ENCODE assay signal across 7 cellular contexts in the genomic region with DNA sequence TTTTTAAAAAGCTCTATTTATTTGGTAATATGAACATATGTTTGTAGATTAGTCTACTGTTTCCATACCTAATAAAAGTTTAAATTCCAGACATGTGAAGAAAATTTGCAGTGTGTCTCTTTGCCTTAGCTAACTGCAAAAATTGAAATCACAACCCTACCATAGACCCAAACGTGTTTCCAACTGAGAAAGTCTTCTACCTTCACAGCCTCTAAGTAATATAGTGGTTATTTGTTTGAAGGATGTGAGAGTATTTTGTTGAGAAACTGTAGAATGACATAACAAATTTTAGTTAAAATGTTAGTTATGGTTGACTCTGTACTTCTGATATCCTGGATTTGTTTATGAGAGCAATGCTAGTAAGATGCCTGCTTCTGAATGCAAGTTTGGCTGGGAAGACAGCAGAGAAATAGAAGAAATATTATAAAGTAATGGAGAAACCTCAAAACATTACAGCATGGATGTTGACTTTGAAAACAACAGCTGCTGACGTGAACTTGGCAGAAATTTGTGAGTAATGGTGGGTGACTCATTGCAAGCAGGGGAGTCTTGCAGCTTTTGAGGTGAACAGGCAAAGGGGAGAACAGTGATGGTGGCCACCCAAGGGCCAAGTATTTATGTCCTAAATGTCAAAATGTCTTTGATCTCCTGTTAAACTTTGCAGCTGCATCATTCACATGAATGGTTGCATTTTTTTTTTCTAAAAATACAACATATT. TPM values are rescaled to one million over a fixed set of nuclear protein-coding genes. Genes with fewer than 3 reads are reported as not detected.
DNase-seq lines count a peak whose midpoint lies in the region; ATAC-seq and TF ChIP-seq lines count a peak whose summit lies in the region.
"Not testable (repeated sequence)": the region's sequence is repeated elsewhere in the genome, so short reads cannot be mapped to it uniquely, and the experiment has no call there.

No MANE protein-coding gene starts in this region.

- not testable (repeated sequence) for H2AFZ ChIP-seq in GM23248

- peak; percentile 56 for ATAC-seq in GM18520 (IDR thresholded peaks at IDR 0.05; ENCODE audit: unreplicated experiment)
- ATAC-seq in HG03196 (IDR thresholded peaks at IDR 0.05; ENCODE audit: unreplicated experiment): peak; percentile 58
- ATAC-seq in Panc1: 0 out of 2 replicates have a peak, but pooled peaks have one; percentile 45
- ATAC-seq in activated T-cell treated with anti-CD3 and anti-CD28 coated beads, Interleukin-2, amount 50 U/mL, for 72 hours (replicated peaks in 1 of 2): peak; percentile 93
- ATAC-seq in naive B cell (ENCODE audit: low read depth in 2 of 2): not testable (repeated sequence)

- not testable (repeated sequence) for H3K9me2 ChIP-seq in GM23248 (ENCODE audit: insufficient read depth)

- H3K4me3 ChIP-seq in GM23248; Panc1 (ENCODE audit: low read depth in 2 of 2, low read length in 2 of 2): not testable (repeated sequence)
- peak overlapping the region in 2 of 59 donors; percentile 14 to 42 for H3K4me3 ChIP-seq in dorsolateral prefrontal cortex

- peaks cover 85% of the 10 kb centered on the region for H3K4me1 Mint-ChIP-seq in activated T-cell treated with anti-CD3 and anti-CD28 coated beads, Interleukin-2, amount 50 U/mL, for 72 hours (ENCODE audit: low read depth)
- peaks cover 49 to 75% (median 67%) of the 10 kb centered on the region in 3 donors for H3K4me1 Mint-ChIP-seq in naive B cell

- not testable (repeated sequence) for TF ChIP-seq CTCF in Panc1 (IDR thresholded peaks at IDR 0.05); dorsolateral prefrontal cortex (IDR thresholded peaks at IDR 0.05 in 54 of 56, conservative IDR thresholded peaks at IDR 0.05 in 2 of 56; ENCODE audit: low read depth in 1 of 56, partially characterized antibody in 56 of 56)

- H3K27me3 ChIP-seq in GM23248 (replicated peaks; ENCODE audit: insufficient read depth); Panc1 (ENCODE audit: control insufficient read depth, insufficient read depth, low read length); dorsolateral prefrontal cortex: not testable (repeated sequence)

- H3K36me3 ChIP-seq in GM23248 (ENCODE audit: low read depth); Panc1 (ENCODE audit: control insufficient read depth, insufficient read depth, low read length): not testable (repeated sequence)

- DNase-seq in GM23248 (peak; percentile 65), dorsolateral prefrontal cortex (peak in 1 of 10 donors; percentile 56)
- DNase-seq in Panc1 (ENCODE audit: low read depth, low spot score); naive B cell: not testable (repeated sequence)
- DNase-seq in activated T-cell treated with anti-CD3 and anti-CD28 coated beads, Interleukin-2, amount 50 U/mL, for 72 hours: peak; percentile 55 to 62

- POLR2A ChIA-PET in Panc1 (lab: Charles Lee): not testable (repeated sequence)

- intact Hi-C loops in Panc1 (cut with micrococcal nuclease; ENCODE audit: unreplicated experiment): loop anchor here (10.0 kb wide), 1 partner anchor 110 kb away; a partner anchor contains a TSS
- intact Hi-C loops in dorsolateral prefrontal cortex (cut with DNase I): not testable (repeated sequence)

- H3K27ac ChIP-seq in GM23248 (0 out of 2 replicates have a peak overlapping the region, but pooled peaks have one; percentile 27), dorsolateral prefrontal cortex (peak overlapping the region in 36 of 59 donors; percentile 4 to 95 (median 77))
- not testable (repeated sequence) for H3K27ac ChIP-seq in Panc1 (ENCODE audit: low read length)

- peaks cover 22% of the 10 kb centered on the region for H3K4me1 ChIP-seq in GM23248 (ENCODE audit: insufficient read depth)
- H3K4me1 ChIP-seq in Panc1 (ENCODE audit: control insufficient read depth, insufficient read depth, low read length): not testable (repeated sequence)

- in situ Hi-C loops in GM23248 (cut with MboI); Panc1 (cut with HindIII; ENCODE audit: low pct_unique_long_range_greater_than_20kb, low sequenced_read_pairs): not testable (repeated sequence)

- CTCF ChIA-PET in Panc1 (lab: Charles Lee): interaction anchor here (0.6 kb wide), 1 partner anchor 185 kb away, joined by 3 read pairs; no protein-coding TSS in a partner anchor

- H3K9me3 Mint-ChIP-seq in activated T-cell treated with anti-CD3 and anti-CD28 coated beads, Interleukin-2, amount 50 U/mL, for 72 hours; naive B cell: not testable (repeated sequence)

- not testable (repeated sequence) for H3K36me3 Mint-ChIP-seq in activated T-cell treated with anti-CD3 and anti-CD28 coated beads, Interleukin-2, amount 50 U/mL, for 72 hours (ENCODE audit: insufficient read depth in 2 of 2); naive B cell

- not testable (repeated sequence) for H3K27me3 Mint-ChIP-seq in activated T-cell treated with anti-CD3 and anti-CD28 coated beads, Interleukin-2, amount 50 U/mL, for 72 hours (ENCODE audit: low read depth); naive B cell

- not testable (repeated sequence) for BruUV-seq in Panc1 (replicated peaks; lab: Mats Ljungman, UMichigan)

- H3K79me2 ChIP-seq in GM23248 (ENCODE audit: insufficient read depth): peaks cover 56% of the 10 kb centered on the region

- not testable (repeated sequence) for H4K20me1 ChIP-seq in GM23248 (ENCODE audit: insufficient read depth)

- WGBS in GM23248 (ENCODE audit: low coverage in 1 of 2, low lambda C conversion rate in 2 of 2, missing lambda C conversion rate in 2 of 2), 2 experiments: 22 to 33% methylated on average over 2 of the region's 2 CpGs

- H3K9me3 ChIP-seq in GM23248 (ENCODE audit: low read depth); Panc1 (ENCODE audit: control insufficient read depth, insufficient read depth, low read depth, low read length): not testable (repeated sequence)

- H3K27ac Mint-ChIP-seq in activated T-cell treated with anti-CD3 and anti-CD28 coated beads, Interleukin-2, amount 50 U/mL, for 72 hours: peak overlapping the region; percentile 92
- peak overlapping the region in 3 of 6 donors; percentile 63 to 80 (median 70) for H3K27ac Mint-ChIP-seq in naive B cell

- not testable (repeated sequence) for H3K9ac ChIP-seq in GM23248

- peak overlapping the region; percentile 76 to 81 for H3K4me3 Mint-ChIP-seq in activated T-cell treated with anti-CD3 and anti-CD28 coated beads, Interleukin-2, amount 50 U/mL, for 72 hours
- H3K4me3 Mint-ChIP-seq in naive B cell: peak overlapping the region in 5 of 8 donors; percentile 17 to 69 (median 63)

- not testable (repeated sequence) for H3F3A ChIP-seq in GM23248 (ENCODE audit: insufficient read depth)

- peak overlapping the region; percentile 19 for H3K4me2 ChIP-seq in GM23248 (ENCODE audit: unreplicated experiment)

RNA-seq across cellular contexts. Expression of a gene that starts 7.8 kb away (rescaled TPM):
- 14.8 and 20.2 TPM in 2 replicates for total RNA-seq in GM23248 (2014; rRNA removed; shearing (Covaris generic))
- polyA plus RNA-seq in GM23248 (2016; fragmentation: Nextera tagmentation; extraction: Ambion mirVana) (10.9 and 11.0 TPM in 2 replicates), naive B cell (ENCODE audit: low read depth in 6 of 6) (10 to 100 TPM in 3 of 6 donors, 1 to 10 TPM in 3; 2.6 to 17.6 (median 10.2) TPM)
- total RNA-seq in Panc1 (2021; ENCODE audit: unreplicated experiment) (17.4 TPM), dorsolateral prefrontal cortex (100 to 1,000 TPM in 26 of 120 experiments, 10 to 100 TPM in 94; 46.9 to 127 (median 90.7) TPM)
- 14.4 TPM for polyA plus RNA-seq in Panc1 (2012; ENCODE audit: insufficient read length)
- total RNA-seq in activated T-cell treated with anti-CD3 and anti-CD28 coated beads, Interleukin-2, amount 50 U/mL, for 72 hours: 10 to 100 TPM; 39.3 to 41.5 TPM
